22 cellular contexts compared by ENCODE assay signal in the genomic region with DNA sequence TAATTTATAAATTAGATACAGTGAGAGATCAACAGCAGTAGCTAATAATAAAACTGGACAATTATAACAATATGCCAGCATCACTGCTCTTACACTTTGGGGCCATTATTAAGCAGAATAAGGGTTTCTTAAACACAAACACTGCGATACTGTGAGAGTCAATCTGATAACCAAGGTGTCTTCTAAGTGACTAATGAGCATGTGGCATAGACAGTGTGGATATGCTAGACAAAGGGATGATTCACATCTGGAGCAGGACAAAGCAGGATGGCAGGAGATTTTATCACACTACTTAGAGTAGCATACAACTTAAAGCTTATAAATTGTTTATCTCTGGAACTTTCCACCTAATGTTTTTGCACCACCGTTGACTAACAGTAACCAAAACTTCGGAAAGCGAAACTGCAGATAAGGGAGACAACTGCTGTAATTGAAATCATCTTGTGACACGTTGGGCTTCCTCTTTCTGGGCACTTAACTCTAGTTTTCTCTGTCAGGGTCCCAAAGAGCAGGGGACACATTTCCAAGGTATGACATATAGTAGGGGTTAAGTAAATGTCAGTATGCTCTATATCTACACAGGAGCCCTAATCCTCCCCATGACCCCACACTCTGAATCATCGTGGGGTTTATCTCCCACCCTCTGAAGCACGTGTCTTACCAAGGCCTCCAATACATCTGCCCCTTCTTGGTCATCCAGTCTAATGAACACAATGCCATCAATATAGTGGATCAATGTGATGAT.
DNase-seq lines count a peak whose midpoint lies in the region; ATAC-seq, FAIRE-seq and TF ChIP-seq lines count a peak whose summit lies in the region.
"Had no signal": no experiment of that assay in that cellular context is flagged by ENCODE, and none has a peak within 500 bp of the region (broad histone marks: within the 10 kb centered on the region; RNA-seq: fewer than 3 reads in every experiment).

No MANE protein-coding gene starts in this region.

- H3K23ac ChIP-seq in mesenchymal stem cell (ENCODE audit: low read length in 2 of 2): no peak overlapping the region

- no peak overlapping the region for H4K91ac ChIP-seq in mesenchymal stem cell (ENCODE audit: low read length)

- DNase-seq in MV-4-11 (lab: John Stamatoyannopoulos, UW) (peak; percentile 83), mesenchymal stem cell (peak; percentile 4), D721Med (ENCODE audit: insufficient read length, low spot score) (no peak), NCI-H187 (lab: John Stamatoyannopoulos, UW) (no peak)
- peak; percentile 10 for DNase-seq in T-helper 2 cell treated with Interferon-gamma antibody and Interleukin-4, amounts not matched to agents 5 μg/mL and 100 μg/mL, for 36 hours (ENCODE audit: low spot score)
- DNase-seq: activated CD8-positive, alpha-beta memory T cell treated with anti-CD3 and anti-CD28 coated beads, Interleukin-2, amount 10 ng/mL, durations not matched to agents 7 days and 5 days; activated gamma-delta T cell; BE2C; cerebellar nuclear complex; DMS 273 treated with DMSO at 0.1 percent for 48 hours; hypothalamus; kidney; NCI-H1048; NCI-H524 treated with DMSO at 0.1 percent for 48 hours; tibial artery had no signal

- no peaks in the 10 kb centered on the region for H3K36me3 Mint-ChIP-seq in T-helper 2 cell treated with Interferon-gamma antibody and Interleukin-4, amounts not matched to agents 5 μg/mL and 100 μg/mL, for 36 hours (ENCODE audit: low read depth)
- H3K36me3 Mint-ChIP-seq: activated CD8-positive, alpha-beta memory T cell treated with anti-CD3 and anti-CD28 coated beads, Interleukin-2, amount 10 ng/mL, durations not matched to agents 7 days and 5 days; mesothelial cell of epicardium had no signal

- H3K9me3 ChIP-seq in mesenchymal stem cell (ENCODE audit: control insufficient read depth, low read length): no peaks in the 10 kb centered on the region
- H3K9me3 ChIP-seq: BE2C, tibial artery had no signal

- H2AFZ ChIP-seq in mesenchymal stem cell (ENCODE audit: low read depth, low read length): no peak overlapping the region

- no peak overlapping the region for H3K9ac ChIP-seq in mesenchymal stem cell (ENCODE audit: low read length)

- no peak for FAIRE-seq in D721Med (lab: Jason Lieb, UNC)
- FAIRE-seq: GM19239, kidney had no signal

- no peaks in the 10 kb centered on the region for H3K27me3 Mint-ChIP-seq in T-helper 2 cell treated with Interferon-gamma antibody and Interleukin-4, amounts not matched to agents 5 μg/mL and 100 μg/mL, for 36 hours (ENCODE audit: low read depth)
- H3K27me3 Mint-ChIP-seq: activated CD8-positive, alpha-beta memory T cell treated with anti-CD3 and anti-CD28 coated beads, Interleukin-2, amount 10 ng/mL, durations not matched to agents 7 days and 5 days had no signal

- H3K4me3 Mint-ChIP-seq in T-helper 2 cell treated with Interferon-gamma antibody and Interleukin-4, amounts not matched to agents 5 μg/mL and 100 μg/mL, for 36 hours: no peak overlapping the region
- H3K4me3 Mint-ChIP-seq: activated CD8-positive, alpha-beta memory T cell treated with anti-CD3 and anti-CD28 coated beads, Interleukin-2, amount 10 ng/mL, durations not matched to agents 7 days and 5 days; mesothelial cell of epicardium; neural crest cell had no signal

- TF ChIP-seq CTCF in D721Med (IDR thresholded peaks at IDR 0.05; ENCODE audit: insufficient read depth, missing control alignments): no peak

- H3K27ac Mint-ChIP-seq in T-helper 2 cell treated with Interferon-gamma antibody and Interleukin-4, amounts not matched to agents 5 μg/mL and 100 μg/mL, for 36 hours: no peak overlapping the region
- H3K27ac Mint-ChIP-seq: activated CD8-positive, alpha-beta memory T cell treated with anti-CD3 and anti-CD28 coated beads, Interleukin-2, amount 10 ng/mL, durations not matched to agents 7 days and 5 days; mesothelial cell of epicardium had no signal

- H2AK5ac ChIP-seq in mesenchymal stem cell (ENCODE audit: low read length, severe bottlenecking): no peak overlapping the region

- no peaks in the 10 kb centered on the region for H3K4me1 ChIP-seq in mesenchymal stem cell (ENCODE audit: control insufficient read depth, insufficient read depth, low read depth, low read length)
- H3K4me1 ChIP-seq: BE2C, tibial artery had no signal

- 79% methylated on average over 7 of the region's 7 CpGs for WGBS in mesenchymal stem cell

- ATAC-seq in GM19351 (IDR thresholded peaks at IDR 0.05; ENCODE audit: unreplicated experiment): peak; percentile 84
- ATAC-seq in GM21390 (IDR thresholded peaks at IDR 0.05; ENCODE audit: unreplicated experiment): no peak
- ATAC-seq: activated CD4-positive, CD25-positive, alpha-beta regulatory T cell treated with anti-CD3 and anti-CD28 coated beads, Interleukin-2, amount 50 U/mL, for 24 hours; activated CD8-positive, alpha-beta memory T cell treated with anti-CD3 and anti-CD28 coated beads, Interleukin-2, amount 10 ng/mL, durations not matched to agents 7 days and 5 days; Panc1 had no signal

- no peak overlapping the region for H3K14ac ChIP-seq in mesenchymal stem cell (ENCODE audit: low read length in 2 of 2)

- no peak overlapping the region for H2BK120ac ChIP-seq in mesenchymal stem cell (ENCODE audit: low read depth, low read length)

- H3K4me2 ChIP-seq in mesenchymal stem cell (ENCODE audit: low read length, poor library complexity, severe bottlenecking): no peak overlapping the region

- no peak overlapping the region for H3K18ac ChIP-seq in mesenchymal stem cell (ENCODE audit: low read depth in 1 of 2, low read length in 2 of 2)

- H3K27me3 ChIP-seq in mesenchymal stem cell (ENCODE audit: control insufficient read depth in 1 of 2, insufficient read depth in 1 of 2, low read length in 2 of 2): no peaks in the 10 kb centered on the region
- H3K27me3 ChIP-seq: BE2C, tibial artery had no signal

- no peak overlapping the region for H3K4me3 ChIP-seq in mesenchymal stem cell (ENCODE audit: insufficient read depth in 1 of 2, low read depth in 1 of 2, low read length in 2 of 2)
- H3K4me3 ChIP-seq: tibial artery had no signal

- no peaks in the 10 kb centered on the region for H3K79me1 ChIP-seq in mesenchymal stem cell (replicated peaks; ENCODE audit: low read length, poor library complexity, severe bottlenecking)

- no peak overlapping the region for H2BK12ac ChIP-seq in mesenchymal stem cell (ENCODE audit: low read length in 2 of 2)

- H2BK15ac ChIP-seq in mesenchymal stem cell (ENCODE audit: low read depth, poor library complexity, severe bottlenecking): no peak overlapping the region

- H3K36me3 ChIP-seq in mesenchymal stem cell (ENCODE audit: control insufficient read depth in 1 of 2, insufficient read depth in 2 of 2, low read depth in 1 of 2, low read length in 2 of 2): no peaks in the 10 kb centered on the region
- H3K36me3 ChIP-seq: BE2C, tibial artery had no signal

- no peak overlapping the region for H3K27ac ChIP-seq in mesenchymal stem cell (ENCODE audit: low read length, poor library complexity, severe bottlenecking)
- H3K27ac ChIP-seq: tibial artery had no signal

- H4K8ac ChIP-seq in mesenchymal stem cell (ENCODE audit: low read length): no peak overlapping the region

- H3K9me3 Mint-ChIP-seq in T-helper 2 cell treated with Interferon-gamma antibody and Interleukin-4, amounts not matched to agents 5 μg/mL and 100 μg/mL, for 36 hours: no peaks in the 10 kb centered on the region
- H3K9me3 Mint-ChIP-seq: neural crest cell had no signal

- no peak overlapping the region for H3K4ac ChIP-seq in mesenchymal stem cell (ENCODE audit: low read depth in 1 of 2, low read length in 2 of 2)

- H2BK5ac ChIP-seq in mesenchymal stem cell (ENCODE audit: low read depth, low read length, poor library complexity, severe bottlenecking): no peak overlapping the region

- peaks cover 9% of the 10 kb centered on the region for H3K4me1 Mint-ChIP-seq in T-helper 2 cell treated with Interferon-gamma antibody and Interleukin-4, amounts not matched to agents 5 μg/mL and 100 μg/mL, for 36 hours (ENCODE audit: low read depth)
- H3K4me1 Mint-ChIP-seq: activated CD8-positive, alpha-beta memory T cell treated with anti-CD3 and anti-CD28 coated beads, Interleukin-2, amount 10 ng/mL, durations not matched to agents 7 days and 5 days; mesothelial cell of epicardium; neural crest cell had no signal

Comparison
In these comparisons a context has a peak if more than half of its experiments do, and no peak if none do; other contexts are left out.
1. DNase-seq: peak in MV-4-11 (single experiment), T-helper 2 cell treated with Interferon-gamma antibody and Interleukin-4, amounts not matched to agents 5 μg/mL and 100 μg/mL, for 36 hours (single experiment) and mesenchymal stem cell (single experiment); none in D721Med (single experiment) and NCI-H187 (0 of 2).